12 cellular contexts compared by ENCODE assay signal in genomic region chr5:145056805-145057204, GRCh38.
A peak's percentile ranks its signal among the peaks of the same experiment; 100 is the strongest.
DNase-seq lines count a peak whose midpoint lies in the region; ATAC-seq lines count a peak whose summit lies in the region.
"Had no signal": no experiment of that assay in that cellular context is flagged by ENCODE, and none has a peak within 500 bp of the region (broad histone marks: within the 10 kb centered on the region; RNA-seq: fewer than 3 reads in every experiment).

No MANE protein-coding gene starts in this region.

- no peaks in the 10 kb centered on the region for H3K36me3 ChIP-seq in naive thymus-derived CD4-positive, alpha-beta T cell (ENCODE audit: control insufficient read depth in 2 of 3, insufficient read depth in 3 of 3, low read length in 3 of 3)
- H3K36me3 ChIP-seq: SJSA1 had no signal

- CTCF ChIA-PET in naive thymus-derived CD4-positive, alpha-beta T cell (lab: Charles Lee) = no interaction called here

- peak; percentile 5 for DNase-seq in NCI-H748 (lab: John Stamatoyannopoulos, UW; ENCODE audit: unreplicated experiment)
- DNase-seq in NCI-H748 treated with DMSO at 0.1 percent for 48 hours (lab: John Stamatoyannopoulos, UW) = no peak
- peak; percentile 46 for DNase-seq in OCI-M1 (lab: John Stamatoyannopoulos, UW)
- no peak for DNase-seq in stimulated activated naive B cell treated with anti-CD40 and anti-IgM and Interleukin-4, amounts not matched to agents 10 μg/mL and 1 μg/mL and 100 μg/mL, for 72 hours
- no peak for DNase-seq in naive thymus-derived CD4-positive, alpha-beta T cell
- DNase-seq in globus pallidus (ENCODE audit: low spot score) = no peak
- DNase-seq in HuH-7 (ENCODE audit: low spot score) = no peak

- no peaks in the 10 kb centered on the region for H3K27me3 Mint-ChIP-seq in stimulated activated naive B cell treated with anti-CD40 and anti-IgM and Interleukin-4, amounts not matched to agents 10 μg/mL and 1 μg/mL and 100 μg/mL, for 72 hours
- no peaks in the 10 kb centered on the region for H3K27me3 Mint-ChIP-seq in naive thymus-derived CD4-positive, alpha-beta T cell
- H3K27me3 Mint-ChIP-seq: memory B cell had no signal

- POLR2A ChIA-PET in naive thymus-derived CD4-positive, alpha-beta T cell (lab: Charles Lee) = no interaction called here

- intact Hi-C loops in naive thymus-derived CD4-positive, alpha-beta T cell (cut with micrococcal nuclease) = no loop called here

- no peak overlapping the region for H3K4me3 ChIP-seq in naive thymus-derived CD4-positive, alpha-beta T cell (ENCODE audit: low read length)
- H3K4me3 ChIP-seq: SJSA1 had no signal

- H3K9me3 ChIP-seq in naive thymus-derived CD4-positive, alpha-beta T cell (ENCODE audit: control insufficient read depth in 2 of 3, low read length in 3 of 3) = no peaks in the 10 kb centered on the region
- H3K9me3 ChIP-seq: SJSA1 had no signal

- no peaks in the 10 kb centered on the region for H3K4me1 ChIP-seq in naive thymus-derived CD4-positive, alpha-beta T cell (ENCODE audit: control insufficient read depth in 2 of 2, insufficient read depth in 2 of 2, low read length in 2 of 2)

- H3K36me3 Mint-ChIP-seq in stimulated activated naive B cell treated with anti-CD40 and anti-IgM and Interleukin-4, amounts not matched to agents 10 μg/mL and 1 μg/mL and 100 μg/mL, for 72 hours = no peaks in the 10 kb centered on the region
- no peaks in the 10 kb centered on the region for H3K36me3 Mint-ChIP-seq in naive thymus-derived CD4-positive, alpha-beta T cell
- H3K36me3 Mint-ChIP-seq: memory B cell had no signal

- no peak overlapping the region for H3K4me3 Mint-ChIP-seq in stimulated activated naive B cell treated with anti-CD40 and anti-IgM and Interleukin-4, amounts not matched to agents 10 μg/mL and 1 μg/mL and 100 μg/mL, for 72 hours
- H3K4me3 Mint-ChIP-seq in naive thymus-derived CD4-positive, alpha-beta T cell = no peak overlapping the region
- H3K4me3 Mint-ChIP-seq: memory B cell had no signal

- no peak overlapping the region for H3K27ac Mint-ChIP-seq in stimulated activated naive B cell treated with anti-CD40 and anti-IgM and Interleukin-4, amounts not matched to agents 10 μg/mL and 1 μg/mL and 100 μg/mL, for 72 hours
- no peak overlapping the region for H3K27ac Mint-ChIP-seq in naive thymus-derived CD4-positive, alpha-beta T cell
- H3K27ac Mint-ChIP-seq: memory B cell had no signal

- H3K4me1 Mint-ChIP-seq in stimulated activated naive B cell treated with anti-CD40 and anti-IgM and Interleukin-4, amounts not matched to agents 10 μg/mL and 1 μg/mL and 100 μg/mL, for 72 hours = no peaks in the 10 kb centered on the region
- H3K4me1 Mint-ChIP-seq in naive thymus-derived CD4-positive, alpha-beta T cell = no peaks in the 10 kb centered on the region
- H3K4me1 Mint-ChIP-seq: memory B cell had no signal

- no peaks in the 10 kb centered on the region for H3K27me3 ChIP-seq in naive thymus-derived CD4-positive, alpha-beta T cell (ENCODE audit: control insufficient read depth in 2 of 2, insufficient read depth in 2 of 2, low read length in 2 of 2)
- H3K27me3 ChIP-seq: SJSA1 had no signal

- peak; percentile 99 for ATAC-seq in HG02840 (IDR thresholded peaks at IDR 0.05; ENCODE audit: low FRiP score, unreplicated experiment)
- peak; percentile 80 to 98 for ATAC-seq in stimulated activated naive B cell treated with anti-CD40 and anti-IgM and Interleukin-4, amounts not matched to agents 10 μg/mL and 1 μg/mL and 100 μg/mL, for 72 hours (replicated peaks)
- ATAC-seq in naive thymus-derived CD4-positive, alpha-beta T cell = no peak

- H3K27ac ChIP-seq in naive thymus-derived CD4-positive, alpha-beta T cell (ENCODE audit: low read depth, low read length) = no peak overlapping the region
- H3K27ac ChIP-seq: 22Rv1, HL-60, SJSA1 had no signal

- no peaks in the 10 kb centered on the region for H3K9me3 Mint-ChIP-seq in stimulated activated naive B cell treated with anti-CD40 and anti-IgM and Interleukin-4, amounts not matched to agents 10 μg/mL and 1 μg/mL and 100 μg/mL, for 72 hours
- H3K9me3 Mint-ChIP-seq in naive thymus-derived CD4-positive, alpha-beta T cell = peaks cover 0 to 5% (median under 1%) of the 10 kb centered on the region in 11 donors
- H3K9me3 Mint-ChIP-seq: memory B cell had no signal

Comparison
In these comparisons a context has a peak if more than half of its experiments do, and no peak if none do; other contexts are left out.
1. DNase-seq: peak in NCI-H748 (single experiment) and OCI-M1 (single experiment); none in NCI-H748 treated with DMSO at 0.1 percent for 48 hours (single experiment), stimulated activated naive B cell treated with anti-CD40 and anti-IgM and Interleukin-4, amounts not matched to agents 10 μg/mL and 1 μg/mL and 100 μg/mL, for 72 hours (single experiment), naive thymus-derived CD4-positive, alpha-beta T cell (0 of 9), globus pallidus (single experiment) and HuH-7 (single experiment).